8 cellular contexts compared by ENCODE assay signal in the genomic region with DNA sequence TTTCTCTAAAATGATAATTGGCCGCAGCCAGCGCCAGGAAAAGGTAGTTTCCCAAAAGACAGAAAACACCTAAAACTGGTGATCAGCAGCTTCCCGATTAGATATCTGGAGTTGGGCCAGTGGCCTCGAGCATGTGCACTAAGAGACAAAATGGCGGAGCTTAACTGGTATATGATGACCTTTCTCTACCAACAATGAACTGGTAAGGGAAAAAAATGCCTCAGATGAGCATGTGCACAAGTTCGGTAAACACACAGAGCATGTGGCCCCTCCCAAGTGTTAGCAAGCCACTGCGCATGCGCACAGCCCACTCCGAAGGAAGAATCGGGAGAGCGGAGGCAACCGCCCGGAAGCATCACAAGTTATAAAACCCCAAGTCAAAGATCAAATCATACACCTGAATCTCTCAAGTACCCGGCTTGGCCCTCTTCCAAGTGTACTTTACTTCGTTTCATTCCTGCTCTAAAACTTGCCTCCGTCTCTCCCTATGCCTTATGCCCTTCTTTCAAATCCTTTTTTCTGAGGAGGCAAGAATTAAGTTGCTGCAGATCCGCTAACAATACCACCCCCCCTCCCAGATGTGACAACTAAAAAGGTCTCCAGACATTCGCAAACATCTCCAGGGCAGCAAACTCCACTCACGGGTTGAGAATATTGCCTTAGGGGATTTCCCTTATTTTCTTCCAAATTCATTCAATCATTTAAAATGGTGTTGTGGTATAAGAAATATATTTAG. TPM values are rescaled to one million over a fixed set of nuclear protein-coding genes. Genes with fewer than 3 reads are reported as not detected.
DNase-seq lines count a peak whose midpoint lies in the region; ATAC-seq lines count a peak whose summit lies in the region.

No MANE protein-coding gene starts in this region.

- H3K4me3 Mint-ChIP-seq in activated CD8-positive, alpha-beta T cell treated with anti-CD3 and anti-CD28 coated beads, Interleukin-2, amount 10 ng/mL, durations not matched to agents 7 days and 5 days: peak overlapping the region; percentile 72

- no peaks in the 10 kb centered on the region for H3K9me3 Mint-ChIP-seq in activated CD8-positive, alpha-beta T cell treated with anti-CD3 and anti-CD28 coated beads, Interleukin-2, amount 10 ng/mL, durations not matched to agents 7 days and 5 days (ENCODE audit: insufficient read depth)

- H3K9ac ChIP-seq in HUES48 (ENCODE audit: low read depth, low read length): 0 out of 2 replicates have a peak overlapping the region, but pooled peaks have one; percentile 7

- no peaks in the 10 kb centered on the region for H3K27me3 ChIP-seq in HUES48 (ENCODE audit: control insufficient read depth, insufficient read depth, low read length)

- H3K27ac Mint-ChIP-seq in activated CD8-positive, alpha-beta T cell treated with anti-CD3 and anti-CD28 coated beads, Interleukin-2, amount 10 ng/mL, durations not matched to agents 7 days and 5 days: peak overlapping the region; percentile 80

- peaks cover 13% of the 10 kb centered on the region for H3K4me1 Mint-ChIP-seq in activated CD8-positive, alpha-beta T cell treated with anti-CD3 and anti-CD28 coated beads, Interleukin-2, amount 10 ng/mL, durations not matched to agents 7 days and 5 days (ENCODE audit: low read depth)

- peaks cover 17% of the 10 kb centered on the region for H3K4me1 ChIP-seq in HUES48 (ENCODE audit: control insufficient read depth, insufficient read depth, low read length)

- CTCF ChIA-PET in activated CD8-positive, alpha-beta T cell treated with anti-CD3 and anti-CD28 coated beads, Interleukin-2, amount 10 ng/mL, durations not matched to agents 7 days and 5 days (lab: Charles Lee): no interaction called here

- POLR2A ChIA-PET in activated CD8-positive, alpha-beta T cell treated with anti-CD3 and anti-CD28 coated beads, Interleukin-2, amount 10 ng/mL, durations not matched to agents 7 days and 5 days (lab: Charles Lee): interaction anchor here (1.3 kb wide), 1 partner anchor 15 kb away, joined by 6 read pairs; a partner anchor contains a TSS

- H3K36me3 ChIP-seq in HUES48 (ENCODE audit: control insufficient read depth, insufficient read depth, low read length): no peaks in the 10 kb centered on the region

- H3K36me3 Mint-ChIP-seq in activated CD8-positive, alpha-beta T cell treated with anti-CD3 and anti-CD28 coated beads, Interleukin-2, amount 10 ng/mL, durations not matched to agents 7 days and 5 days (ENCODE audit: low read depth): no peaks in the 10 kb centered on the region

- peak overlapping the region; percentile 58 for H3K4me3 ChIP-seq in HUES48 (ENCODE audit: low read depth, low read length)

- peak; percentile 55 for ATAC-seq in activated CD8-positive, alpha-beta T cell treated with anti-CD3 and anti-CD28 coated beads, Interleukin-2, amount 10 ng/mL, durations not matched to agents 7 days and 5 days
- ATAC-seq in HG02571 (IDR thresholded peaks at IDR 0.05; ENCODE audit: unreplicated experiment) (no peak), GM21515 (IDR thresholded peaks at IDR 0.05; ENCODE audit: unreplicated experiment) (no peak)

- peaks cover 2% of the 10 kb centered on the region for H3K27me3 Mint-ChIP-seq in activated CD8-positive, alpha-beta T cell treated with anti-CD3 and anti-CD28 coated beads, Interleukin-2, amount 10 ng/mL, durations not matched to agents 7 days and 5 days (ENCODE audit: low read depth)

- DNase-seq in Ammon's horn (ENCODE audit: low spot score): peak; percentile 86
- DNase-seq in activated CD8-positive, alpha-beta T cell treated with anti-CD3 and anti-CD28 coated beads, Interleukin-2, amount 10 ng/mL, durations not matched to agents 7 days and 5 days: peak; percentile 77
- peak; percentile 28 for DNase-seq in effector CD4-positive, alpha-beta T cell
- DNase-seq in medulla oblongata (ENCODE audit: extremely low spot score): peak; percentile 86
- DNase-seq in stimulated activated CD4-positive, alpha-beta T cell treated with anti-CD3 and anti-CD28 coated beads, TNF-alpha, amount 100 ng/mL, for 4 hours (ENCODE audit: low read depth in 3 of 3): peak; percentile 55 to 66 (median 57)

- no peaks in the 10 kb centered on the region for H3K9me3 ChIP-seq in HUES48 (ENCODE audit: control insufficient read depth, insufficient read depth, low read length)

- H3K27ac ChIP-seq in HUES48 (ENCODE audit: low read depth, low read length): peak overlapping the region; percentile 63

RNA-seq across cellular contexts. Expression of a gene that starts 15.0 kb away (rescaled TPM):
- 100 to 1,000 TPM; 156 to 176 TPM for total RNA-seq in activated CD8-positive, alpha-beta T cell treated with anti-CD3 and anti-CD28 coated beads, Interleukin-2, amount 10 ng/mL, durations not matched to agents 7 days and 5 days

RNA-seq across cellular contexts. Expression of a gene that starts 31.5 kb away (rescaled TPM):
- total RNA-seq in activated CD8-positive, alpha-beta T cell treated with anti-CD3 and anti-CD28 coated beads, Interleukin-2, amount 10 ng/mL, durations not matched to agents 7 days and 5 days: 10 to 100 TPM; 28.9 to 29.8 TPM

Comparison
In these comparisons a context has a peak if more than half of its experiments do, and no peak if none do; other contexts are left out.
1. DNase-seq: peak in every context shown above with its lines; median percentile 86 in Ammon's horn; 86 in medulla oblongata; 77 in activated CD8-positive, alpha-beta T cell treated with anti-CD3 and anti-CD28 coated beads, Interleukin-2, amount 10 ng/mL, durations not matched to agents 7 days and 5 days; 57 in stimulated activated CD4-positive, alpha-beta T cell treated with anti-CD3 and anti-CD28 coated beads, TNF-alpha, amount 100 ng/mL, for 4 hours; 28 in effector CD4-positive, alpha-beta T cell.